Comparison of ENCODE assay signal across 8 cellular contexts in genomic region chr2:183079335-183079775, GRCh38. TPM values are rescaled to one million over a fixed set of nuclear protein-coding genes. Genes with fewer than 3 reads are reported as not detected.
DNase-seq lines count a peak whose midpoint lies in the region; ATAC-seq and TF ChIP-seq lines count a peak whose summit lies in the region.

No MANE protein-coding gene starts in this region.

- ATAC-seq in HG03378 (IDR thresholded peaks at IDR 0.05; ENCODE audit: unreplicated experiment), result peak; percentile 25
- peak; percentile 42 for ATAC-seq in left colon

- H3K9me3 ChIP-seq in ascending aorta (no peaks in the 10 kb centered on the region), suprapubic skin (no peaks in the 10 kb centered on the region)

- no peak for TF ChIP-seq EP300 in suprapubic skin (IDR thresholded peaks at IDR 0.05)

- no peak for TF ChIP-seq CTCF in ascending aorta (IDR thresholded peaks at IDR 0.05)
- TF ChIP-seq CTCF in suprapubic skin (IDR thresholded peaks at IDR 0.05), result no peak

- H3K4me3 ChIP-seq in ascending aorta (peak overlapping the region; percentile 76 to 77), suprapubic skin (peak overlapping the region; percentile 81)

- H3K36me3 ChIP-seq in ascending aorta (no peaks in the 10 kb centered on the region), suprapubic skin (no peaks in the 10 kb centered on the region)

- intact Hi-C loops in ascending aorta (cut with DNase I) (loop anchor here (2.0 kb wide), 1 partner anchor 17 kb away; no protein-coding TSS in a partner anchor), left colon (cut with DNase I, micrococcal nuclease) (loop anchor here in 1 of 2 donors (5.0 kb wide), 1 partner anchor 43 kb away; the partner anchor contains the start of gene NUP35)

- DNase-seq in NCI-H82 (lab: John Stamatoyannopoulos, UW) (peak; percentile 19), NCI-H82 treated with DMSO at 0.1 percent for 48 hours (lab: John Stamatoyannopoulos, UW; ENCODE audit: unreplicated experiment) (no peak), ascending aorta (ENCODE audit: low spot score in 2 of 2) (no peak), left colon (peak in 1 of 2 donors; percentile 26), suprapubic skin (ENCODE audit: low spot score in 2 of 2) (no peak), germinal center (ENCODE audit: low spot score) (no peak)
- no peak for DNase-seq in activated CD4-positive, CD25-positive, alpha-beta regulatory T cell (lab: John Stamatoyannopoulos, UW)

- TF ChIP-seq POLR2A in suprapubic skin (IDR thresholded peaks at IDR 0.05), result no peak

- H3K27me3 ChIP-seq in ascending aorta (no peaks in the 10 kb centered on the region), suprapubic skin (no peaks in the 10 kb centered on the region)

- H3K27ac ChIP-seq in ascending aorta (peak overlapping the region; percentile 89 to 91), suprapubic skin (peak overlapping the region; percentile 84)

- H3K4me1 ChIP-seq in ascending aorta (peaks cover 0 to 18% of the 10 kb centered on the region in 2 donors), suprapubic skin (peaks cover 14% of the 10 kb centered on the region)

- WGBS in suprapubic skin, result 23% methylated on average over 8 of the region's 8 CpGs

RNA-seq across cellular contexts. Expression of gene DUSP19, which starts 0.8 kb away (rescaled TPM):
- total RNA-seq in ascending aorta (1.3 TPM), left colon (1 to 10 TPM; 1.0 to 2.4 TPM), suprapubic skin (1 to 10 TPM; 1.3 to 3.8 (median 2.0) TPM)

RNA-seq across cellular contexts. Expression of gene NCKAP1, which starts 41.1 kb away (rescaled TPM):
- 55.7 TPM for total RNA-seq in ascending aorta
- total RNA-seq in left colon, result 100 to 1,000 TPM; 108 to 119 TPM
- total RNA-seq in suprapubic skin, result 100 to 1,000 TPM in 3 of 4 donors, 10 to 100 TPM in 1; 94.5 to 146 (median 116) TPM

RNA-seq across cellular contexts. Expression of gene NUP35, which starts 44.9 kb away (rescaled TPM):
- not detected for total RNA-seq in ascending aorta
- total RNA-seq in left colon, result 10 to 100 TPM in 1 of 2 donors, 1 to 10 TPM in 1; 7.7 to 11.0 TPM
- total RNA-seq in suprapubic skin, result 10 to 100 TPM; 15.1 to 27.7 (median 22.7) TPM
